Comparison of ENCODE assay signal across 31 cellular contexts in the genomic region with DNA sequence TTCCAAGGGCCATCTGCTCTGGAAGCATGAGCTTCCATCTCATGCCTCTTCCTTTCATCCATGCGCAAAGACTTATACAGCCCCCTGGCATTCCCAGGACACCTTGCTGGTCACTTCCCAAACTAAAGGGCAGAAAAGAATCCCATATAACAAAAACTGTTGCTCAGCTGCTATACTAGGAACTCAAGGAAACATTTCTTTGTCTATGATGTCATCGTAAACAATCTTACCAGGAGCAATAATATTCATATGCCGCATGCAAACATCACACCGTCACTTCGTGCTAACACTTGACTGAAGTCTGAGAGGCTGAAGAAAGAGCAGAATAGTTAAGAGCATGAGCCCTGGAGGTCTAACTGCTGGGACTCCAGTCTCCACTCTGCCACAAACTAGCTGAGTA.
"Had no signal": no experiment of that assay in that cellular context is flagged by ENCODE, and none has a peak within 500 bp of the region (broad histone marks: within the 10 kb centered on the region; RNA-seq: fewer than 3 reads in every experiment).

No MANE protein-coding gene starts in this region.

- H2AFZ ChIP-seq: parathyroid adenoma had no signal

- H3K79me2 ChIP-seq: parathyroid adenoma had no signal

- H3K36me3 Mint-ChIP-seq: naive B cell; naive thymus-derived CD8-positive, alpha-beta T cell; natural killer cell treated with Interleukin-12 subunit alpha and Interleukin-12 subunit beta and Interleukin-15 and Interleukin-18, amount 100 ng/mL, for 72 hours; stimulated activated memory B cell treated with anti-CD40 and anti-IgM and Interleukin-4, amounts not matched to agents 10 μg/mL and 1 μg/mL and 100 μg/mL, for 72 hours; type B pancreatic cell had no signal

- H3K9me3 Mint-ChIP-seq: naive B cell; naive thymus-derived CD8-positive, alpha-beta T cell; natural killer cell treated with Interleukin-12 subunit alpha and Interleukin-12 subunit beta and Interleukin-15 and Interleukin-18, amount 100 ng/mL, for 72 hours; stimulated activated memory B cell treated with anti-CD40 and anti-IgM and Interleukin-4, amounts not matched to agents 10 μg/mL and 1 μg/mL and 100 μg/mL, for 72 hours; stimulated activated naive CD8-positive, alpha-beta T cell treated with anti-CD3 and anti-CD28 coated beads, Interleukin-15, amount 100 ng/mL, for 72 hours; type B pancreatic cell had no signal

- H3K4me3 ChIP-seq: ovary, psoas muscle, skin epidermis, smooth muscle cell, spleen, suprapubic skin, testis, tibial artery, transverse colon, upper lobe of right lung, uterus had no signal

- H3K4me3 Mint-ChIP-seq: naive thymus-derived CD8-positive, alpha-beta T cell; natural killer cell treated with Interleukin-12 subunit alpha and Interleukin-12 subunit beta and Interleukin-15 and Interleukin-18, amount 100 ng/mL, for 72 hours; stimulated activated memory B cell treated with anti-CD40 and anti-IgM and Interleukin-4, amounts not matched to agents 10 μg/mL and 1 μg/mL and 100 μg/mL, for 72 hours; stimulated activated naive CD8-positive, alpha-beta T cell treated with anti-CD3 and anti-CD28 coated beads, Interleukin-15, amount 100 ng/mL, for 72 hours; type B pancreatic cell had no signal

- H3K4me1 ChIP-seq: parathyroid adenoma, suprapubic skin had no signal

- H3K4me1 Mint-ChIP-seq: stimulated activated naive CD8-positive, alpha-beta T cell treated with anti-CD3 and anti-CD28 coated beads, Interleukin-15, amount 100 ng/mL, for 72 hours had no signal

- H3K27ac ChIP-seq: ovary, parathyroid adenoma, psoas muscle, skin epidermis, spleen, suprapubic skin, testis, tibial artery, transverse colon, upper lobe of right lung, uterus had no signal

- H3K9ac ChIP-seq: parathyroid adenoma had no signal

- H3K9me3 ChIP-seq: ovary, psoas muscle, spleen, suprapubic skin, testis, tibial artery, transverse colon, upper lobe of right lung, uterus had no signal

- H3K27ac Mint-ChIP-seq: naive B cell; naive thymus-derived CD8-positive, alpha-beta T cell; natural killer cell treated with Interleukin-12 subunit alpha and Interleukin-12 subunit beta and Interleukin-15 and Interleukin-18, amount 100 ng/mL, for 72 hours; progenitor cell of endocrine pancreas; stimulated activated memory B cell treated with anti-CD40 and anti-IgM and Interleukin-4, amounts not matched to agents 10 μg/mL and 1 μg/mL and 100 μg/mL, for 72 hours; type B pancreatic cell had no signal

- H3K27me3 ChIP-seq: ovary, spleen, suprapubic skin, testis, tibial artery, transverse colon, upper lobe of right lung, uterus had no signal

- H3K27me3 Mint-ChIP-seq: progenitor cell of endocrine pancreas had no signal

- H3K36me3 ChIP-seq: ovary, spleen, suprapubic skin, tibial artery, transverse colon, upper lobe of right lung, uterus had no signal

- H3K4me2 ChIP-seq: smooth muscle cell had no signal

- ATAC-seq: naive thymus-derived CD8-positive, alpha-beta T cell; natural killer cell treated with Interleukin-12 subunit alpha and Interleukin-12 subunit beta and Interleukin-15 and Interleukin-18, amount 100 ng/mL, for 72 hours; psoas muscle; right cardiac atrium; sciatic nerve; stimulated activated memory B cell treated with anti-CD40 and anti-IgM and Interleukin-4, amounts not matched to agents 10 μg/mL and 1 μg/mL and 100 μg/mL, for 72 hours; stimulated activated naive CD8-positive, alpha-beta T cell treated with anti-CD3 and anti-CD28 coated beads, Interleukin-15, amount 100 ng/mL, for 72 hours; stimulated activated naive CD8-positive, alpha-beta T cell treated with anti-CD3 and anti-CD28 coated beads, Interleukin-15, Interleukin-2, amounts not matched to agents 100 U/mL and 50 U/mL, for 24 hours; upper lobe of right lung had no signal

- DNase-seq: naive B cell; naive thymus-derived CD8-positive, alpha-beta T cell; occipital lobe; ovary; posterior cingulate gyrus; psoas muscle; right cardiac atrium; spleen; stimulated activated CD4-positive, alpha-beta T cell treated with anti-CD3 and anti-CD28 coated beads, Interleukin-12 subunit alpha, Interleukin-12 subunit beta, amount 100 ng/mL, for 4 hours; stimulated activated CD4-positive, alpha-beta T cell treated with anti-CD3 and anti-CD28 coated beads, Interleukin-1b, Interleukin-23, amount 100 ng/mL, for 48 hours; stimulated activated CD4-positive, alpha-beta T cell treated with anti-CD3 and anti-CD28 coated beads, Interleukin-4, amount 100 ng/mL, for 1 hour; stimulated activated CD4-positive, alpha-beta T cell treated with anti-CD3 and anti-CD28 coated beads, Interleukin-4, amount 100 ng/mL, for 4 hours; stimulated activated CD8-positive, alpha-beta memory T cell treated with anti-CD3 and anti-CD28 coated beads, Interleukin-4, amount 100 ng/mL, for 48 hours; stimulated activated naive CD4-positive, alpha-beta T cell; stimulated activated naive CD8-positive, alpha-beta T cell treated with anti-CD3 and anti-CD28 coated beads, Interleukin-15, amount 100 ng/mL, for 72 hours; stimulated activated naive CD8-positive, alpha-beta T cell treated with anti-CD3 and anti-CD28 coated beads, Interleukin-15, Interleukin-2, amounts not matched to agents 100 U/mL and 50 U/mL, for 24 hours; substantia nigra; testis; tibial artery; transverse colon; upper lobe of right lung; uterus had no signal
